Comparison of ENCODE assay signal across 17 cellular contexts in the genomic region with DNA sequence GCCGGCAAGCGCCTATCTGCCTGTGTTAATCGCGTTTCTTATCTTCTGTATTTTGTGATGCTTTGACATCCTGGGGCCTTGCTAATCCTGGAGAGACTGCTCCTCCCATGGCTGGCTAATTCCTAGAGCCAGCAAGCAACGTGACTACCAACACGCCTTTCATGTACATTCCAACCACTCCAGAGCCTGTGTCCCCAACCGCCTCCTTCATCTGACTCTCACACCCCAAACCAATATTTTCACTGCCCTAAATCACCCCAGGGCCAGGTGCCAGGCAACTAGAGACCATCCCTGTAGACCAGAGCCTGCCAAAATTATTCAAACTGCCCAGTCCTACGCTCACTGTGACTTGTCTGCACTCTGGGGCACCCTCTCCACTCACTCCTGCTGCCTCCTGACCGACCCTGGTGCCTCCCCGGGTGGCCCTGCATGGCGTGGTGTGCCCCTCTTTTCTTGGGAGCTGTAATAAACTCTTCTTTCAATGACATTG. TPM values are rescaled to one million over a fixed set of nuclear protein-coding genes. Genes with fewer than 3 reads are reported as not detected.
A peak's percentile ranks its signal among the peaks of the same experiment; 100 is the strongest.
DNase-seq lines count a peak whose midpoint lies in the region; ATAC-seq and TF ChIP-seq lines count a peak whose summit lies in the region.
"Had no signal": no experiment of that assay in that cellular context is flagged by ENCODE, and none has a peak within 500 bp of the region (broad histone marks: within the 10 kb centered on the region; RNA-seq: fewer than 3 reads in every experiment).

No MANE protein-coding gene starts in this region.

- H3K23ac ChIP-seq in mesendoderm (ENCODE audit: low read length): no peak overlapping the region

- H4K8ac ChIP-seq in mesendoderm (ENCODE audit: low read depth, low read length): no peak overlapping the region

- H3K79me1 ChIP-seq in mesendoderm (ENCODE audit: low read length): no peaks in the 10 kb centered on the region

- no peak overlapping the region for H3K4me3 Mint-ChIP-seq in activated CD4-positive, alpha-beta T cell treated with anti-CD3 and anti-CD28 coated beads, Interleukin-2, amount 10 ng/mL, durations not matched to agents 24 days and 14 days
- H3K4me3 Mint-ChIP-seq: activated naive CD4-positive, alpha-beta T cell treated with anti-CD3 and anti-CD28 coated beads, Interleukin-2, amount 10 ng/mL, durations not matched to agents 7 days and 5 days; naive thymus-derived CD4-positive, alpha-beta T cell had no signal

- H3K27ac Mint-ChIP-seq in activated CD4-positive, alpha-beta T cell treated with anti-CD3 and anti-CD28 coated beads, Interleukin-2, amount 10 ng/mL, durations not matched to agents 24 days and 14 days: no peak overlapping the region
- H3K27ac Mint-ChIP-seq: activated naive CD4-positive, alpha-beta T cell treated with anti-CD3 and anti-CD28 coated beads, Interleukin-2, amount 10 ng/mL, durations not matched to agents 7 days and 5 days; naive thymus-derived CD4-positive, alpha-beta T cell had no signal

- H3K27ac ChIP-seq in mesendoderm (ENCODE audit: low read depth, low read length) (peak overlapping the region; percentile 80), suprapubic skin (peak overlapping the region; percentile 81)

- peak overlapping the region; percentile 52 for H3K18ac ChIP-seq in mesendoderm (ENCODE audit: low read length)

- TF ChIP-seq CTCF in suprapubic skin (IDR thresholded peaks at IDR 0.05): no peak

- H3K4me1 ChIP-seq in mesendoderm (ENCODE audit: control insufficient read depth, low read depth, low read length) (peaks cover 23% of the 10 kb centered on the region), suprapubic skin (peaks cover 15% of the 10 kb centered on the region)

- DNase-seq in activated CD4-positive, alpha-beta T cell treated with anti-CD3 and anti-CD28 coated beads, Interleukin-2, amount 10 ng/mL, durations not matched to agents 24 days and 14 days: peak; percentile 30
- no peak for DNase-seq in activated CD4-positive, alpha-beta T cell treated with anti-CD3 and anti-CD28 coated beads, Interleukin-2, amount 50 U/mL, for 48 hours
- DNase-seq in amniotic epithelial cell (ENCODE audit: low read depth) (peak; percentile 67), mesendoderm (peak; percentile 96), suprapubic skin (ENCODE audit: low spot score in 2 of 2) (peak in 1 of 2 donors; percentile 50), DMS114 treated with DMSO at 0.1 percent for 48 hours (lab: John Stamatoyannopoulos, UW; ENCODE audit: unreplicated experiment) (no peak), NCI-H1048 (lab: John Stamatoyannopoulos, UW) (no peak)
- DNase-seq: activated naive CD4-positive, alpha-beta T cell treated with anti-CD3 and anti-CD28 coated beads, Interleukin-2, amount 10 ng/mL, durations not matched to agents 7 days and 5 days; Calu3; caudate nucleus; glutamatergic neuron; kidney; MG63; naive thymus-derived CD4-positive, alpha-beta T cell; NCI-H2081 treated with DMSO at 0.1 percent for 48 hours; SIG-M5 had no signal

- no peak overlapping the region for H3K4me3 ChIP-seq in mesendoderm (ENCODE audit: low read length)
- no peak overlapping the region for H3K4me3 ChIP-seq in suprapubic skin
- H3K4me3 ChIP-seq: MG63 had no signal

- H2AK5ac ChIP-seq in mesendoderm (ENCODE audit: low read length): peak overlapping the region; percentile 95

- H3K36me3 ChIP-seq in mesendoderm (ENCODE audit: control insufficient read depth, insufficient read depth, low read length) (no peaks in the 10 kb centered on the region), suprapubic skin (no peaks in the 10 kb centered on the region)
- H3K36me3 ChIP-seq: MG63 had no signal

- TF ChIP-seq EP300 in suprapubic skin (IDR thresholded peaks at IDR 0.05): no peak

- no peak for ATAC-seq in GM21360 (IDR thresholded peaks at IDR 0.05; ENCODE audit: unreplicated experiment)
- ATAC-seq: naive thymus-derived CD4-positive, alpha-beta T cell had no signal

- peak overlapping the region; percentile 50 for H3K9ac ChIP-seq in mesendoderm (ENCODE audit: low read length)

- H3K4me1 Mint-ChIP-seq in activated CD4-positive, alpha-beta T cell treated with anti-CD3 and anti-CD28 coated beads, Interleukin-2, amount 10 ng/mL, durations not matched to agents 24 days and 14 days: no peaks in the 10 kb centered on the region
- H3K4me1 Mint-ChIP-seq: activated naive CD4-positive, alpha-beta T cell treated with anti-CD3 and anti-CD28 coated beads, Interleukin-2, amount 10 ng/mL, durations not matched to agents 7 days and 5 days; naive thymus-derived CD4-positive, alpha-beta T cell had no signal

- peak overlapping the region; percentile 31 for H2BK120ac ChIP-seq in mesendoderm (ENCODE audit: low read depth, low read length)

- peak overlapping the region; percentile 98 for H2BK5ac ChIP-seq in mesendoderm (ENCODE audit: low read length)

- no CpG with 5 or more reads among the region's 11 CpGs for WGBS in mesendoderm (ENCODE audit: extremely low coverage, insufficient coverage, low lambda C conversion rate)
- 59% methylated on average over 11 of the region's 11 CpGs for WGBS in suprapubic skin

- H4K5ac ChIP-seq in mesendoderm (ENCODE audit: low read length): peak overlapping the region; percentile 60

- H3K36me3 Mint-ChIP-seq in activated CD4-positive, alpha-beta T cell treated with anti-CD3 and anti-CD28 coated beads, Interleukin-2, amount 10 ng/mL, durations not matched to agents 24 days and 14 days (ENCODE audit: low read depth): no peaks in the 10 kb centered on the region
- H3K36me3 Mint-ChIP-seq: activated naive CD4-positive, alpha-beta T cell treated with anti-CD3 and anti-CD28 coated beads, Interleukin-2, amount 10 ng/mL, durations not matched to agents 7 days and 5 days; naive thymus-derived CD4-positive, alpha-beta T cell had no signal

- no peaks in the 10 kb centered on the region for H3K79me2 ChIP-seq in mesendoderm (ENCODE audit: control insufficient read depth, insufficient read depth, low read length)

- H3K9me3 ChIP-seq in suprapubic skin: no peaks in the 10 kb centered on the region
- H3K9me3 ChIP-seq: MG63 had no signal

- H3K27me3 Mint-ChIP-seq in activated CD4-positive, alpha-beta T cell treated with anti-CD3 and anti-CD28 coated beads, Interleukin-2, amount 10 ng/mL, durations not matched to agents 24 days and 14 days: no peaks in the 10 kb centered on the region

- no peaks in the 10 kb centered on the region for H3K9me3 Mint-ChIP-seq in activated CD4-positive, alpha-beta T cell treated with anti-CD3 and anti-CD28 coated beads, Interleukin-2, amount 10 ng/mL, durations not matched to agents 24 days and 14 days
- H3K9me3 Mint-ChIP-seq: activated naive CD4-positive, alpha-beta T cell treated with anti-CD3 and anti-CD28 coated beads, Interleukin-2, amount 10 ng/mL, durations not matched to agents 7 days and 5 days; naive thymus-derived CD4-positive, alpha-beta T cell had no signal

- H3K56ac ChIP-seq in mesendoderm (ENCODE audit: low read length): peak overlapping the region; percentile 86

- H3K27me3 ChIP-seq in mesendoderm (ENCODE audit: insufficient read depth, low read length, poor library complexity) (no peaks in the 10 kb centered on the region), suprapubic skin (peaks cover 6% of the 10 kb centered on the region)
- H3K27me3 ChIP-seq: MG63 had no signal

- H3K4me2 ChIP-seq in mesendoderm (ENCODE audit: low read length): no peak overlapping the region

- H3K4ac ChIP-seq in mesendoderm (ENCODE audit: low read depth, low read length): peak overlapping the region; percentile 76

- TF ChIP-seq POLR2A in suprapubic skin (IDR thresholded peaks at IDR 0.05): no peak

- H2BK15ac ChIP-seq in mesendoderm (replicated peaks; ENCODE audit: low read depth): no peak overlapping the region

- intact Hi-C loops in activated CD4-positive, alpha-beta T cell treated with anti-CD3 and anti-CD28 coated beads, Interleukin-2, amount 10 ng/mL, durations not matched to agents 24 days and 14 days (cut with micrococcal nuclease): no loop called here

RNA-seq across cellular contexts. Expression of gene COL5A1, which starts 50.5 kb away (rescaled TPM):
- not detected in 2 replicates for total RNA-seq in activated CD4-positive, alpha-beta T cell treated with anti-CD3 and anti-CD28 coated beads, Interleukin-2, amount 10 ng/mL, durations not matched to agents 24 days and 14 days
- polyA plus RNA-seq in mesendoderm (2013, experiment 1 of 2): 23.5 TPM
- polyA plus RNA-seq in mesendoderm (2013, experiment 2 of 2): 21.5 TPM
- total RNA-seq in suprapubic skin: 10 to 100 TPM in 3 of 4 donors, 1 to 10 TPM in 1; 8.6 to 16.5 (median 15.4) TPM
- total RNA-seq: Calu3 had no signal
- polyA plus RNA-seq: naive thymus-derived CD4-positive, alpha-beta T cell had no signal

Comparison
In these comparisons a context has a peak if more than half of its experiments do, and no peak if none do; other contexts are left out.
1. DNase-seq: peak in activated CD4-positive, alpha-beta T cell treated with anti-CD3 and anti-CD28 coated beads, Interleukin-2, amount 10 ng/mL, durations not matched to agents 24 days and 14 days (single experiment), amniotic epithelial cell (single experiment) and mesendoderm (single experiment); none in activated CD4-positive, alpha-beta T cell treated with anti-CD3 and anti-CD28 coated beads, Interleukin-2, amount 50 U/mL, for 48 hours (0 of 2), DMS114 treated with DMSO at 0.1 percent for 48 hours (single experiment) and NCI-H1048 (single experiment).